35 cellular contexts compared by ENCODE assay signal in the genomic region with DNA sequence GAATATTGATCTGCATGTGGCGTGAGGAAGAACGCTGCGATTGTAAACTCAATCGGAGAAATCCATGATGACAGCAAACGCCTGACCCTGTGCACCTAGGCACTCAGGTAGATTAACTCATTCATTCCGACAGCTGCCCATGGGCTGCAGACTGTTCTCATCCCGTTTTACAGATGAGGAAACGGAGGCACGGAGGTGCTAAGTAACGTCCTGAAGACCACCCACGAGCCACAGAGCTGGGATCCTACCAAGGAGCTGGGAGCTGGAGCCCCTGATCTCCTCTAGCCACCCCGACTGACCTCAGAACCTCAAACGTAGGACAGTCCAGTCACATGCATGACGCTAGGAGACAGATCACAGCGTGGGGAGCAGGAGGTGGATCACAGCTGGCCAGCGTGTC.
"Had no signal": no experiment of that assay in that cellular context is flagged by ENCODE, and none has a peak within 500 bp of the region (broad histone marks: within the 10 kb centered on the region; RNA-seq: fewer than 3 reads in every experiment).

No MANE protein-coding gene starts in this region.

- H3K36me3 ChIP-seq: brain microvascular endothelial cell, Peyer's patch had no signal

- DNase-seq: activated CD4-positive, alpha-beta memory T cell treated with anti-CD3 and anti-CD28 coated beads, Interleukin-2, amount 10 ng/mL, durations not matched to agents 7 days and 5 days; activated CD4-positive, alpha-beta T cell treated with anti-CD3 and anti-CD28 coated beads for 1 hour; activated CD4-positive, alpha-beta T cell treated with anti-CD3 and anti-CD28 coated beads for 48 hours; activated CD4-positive, CD25-positive, alpha-beta regulatory T cell; activated CD8-positive, alpha-beta memory T cell treated with anti-CD3 and anti-CD28 coated beads for 24 hours; activated CD8-positive, alpha-beta memory T cell treated with anti-CD3 and anti-CD28 coated beads, Interleukin-2, amount 10 ng/mL, durations not matched to agents 7 days and 5 days; activated CD8-positive, alpha-beta memory T cell treated with anti-CD3 and anti-CD28 coated beads, Interleukin-2, amount 50 U/mL, for 48 hours; activated effector memory CD4-positive, alpha-beta T cell treated with Interleukin-2 at 50 U/mL for 16 hours; activated naive CD4-positive, alpha-beta T cell treated with anti-CD3 and anti-CD28 coated beads, Interleukin-2, amount 10 ng/mL, durations not matched to agents 7 days and 5 days; activated naive CD8-positive, alpha-beta T cell treated with anti-CD3 and anti-CD28 coated beads, Interleukin-2, amount 50 U/mL, for 24 hours; activated T-cell treated with anti-CD3 and anti-CD28 coated beads, Interleukin-2, amount 50 U/mL, for 48 hours; anterior cingulate cortex; brain microvascular endothelial cell; central memory CD4-positive, alpha-beta T cell; MM.1S; MV-4-11; NCI-H1092; NCI-H1436 treated with DMSO at 0.1 percent for 48 hours; NCI-H1694 treated with DMSO at 0.1 percent for 48 hours; NCI-H2029; NCI-H510A; NCI-H526; NCI-H748 treated with DMSO at 0.1 percent for 48 hours; NK-92 treated with Interleukin-12 subunit alpha and Interleukin-12 subunit beta, amount 100 ng/mL, for 24 hours; PC-3; Peyer's patch; RPMI8226; SW 1271; T-helper 1 cell; T-helper 2 cell; T1000; WERI-Rb-1 had no signal

- H3K27ac ChIP-seq: brain microvascular endothelial cell, KMS-11, Peyer's patch, WERI-Rb-1 had no signal

- H3K9me3 ChIP-seq: Peyer's patch had no signal

- ATAC-seq: activated CD8-positive, alpha-beta memory T cell treated with anti-CD3 and anti-CD28 coated beads, Interleukin-2, amount 10 ng/mL, durations not matched to agents 7 days and 5 days; activated naive CD8-positive, alpha-beta T cell treated with anti-CD3 and anti-CD28 coated beads, Interleukin-2, amount 50 U/mL, for 24 hours; PC-3; Right ventricle myocardium inferior had no signal

- H3K27me3 ChIP-seq: brain microvascular endothelial cell, Peyer's patch had no signal

- H3K9me3 Mint-ChIP-seq: activated CD4-positive, alpha-beta memory T cell treated with anti-CD3 and anti-CD28 coated beads, Interleukin-2, amount 10 ng/mL, durations not matched to agents 7 days and 5 days; activated naive CD4-positive, alpha-beta T cell treated with anti-CD3 and anti-CD28 coated beads, Interleukin-2, amount 10 ng/mL, durations not matched to agents 7 days and 5 days; activated naive CD8-positive, alpha-beta T cell treated with anti-CD3 and anti-CD28 coated beads, Interleukin-2, amount 50 U/mL, for 24 hours had no signal

- H3K4me1 ChIP-seq: Peyer's patch had no signal

- H3K36me3 Mint-ChIP-seq: activated CD8-positive, alpha-beta memory T cell treated with anti-CD3 and anti-CD28 coated beads, Interleukin-2, amount 10 ng/mL, durations not matched to agents 7 days and 5 days; activated naive CD4-positive, alpha-beta T cell treated with anti-CD3 and anti-CD28 coated beads, Interleukin-2, amount 10 ng/mL, durations not matched to agents 7 days and 5 days; activated naive CD8-positive, alpha-beta T cell had no signal

- H3K4me3 Mint-ChIP-seq: activated CD4-positive, alpha-beta memory T cell treated with anti-CD3 and anti-CD28 coated beads, Interleukin-2, amount 10 ng/mL, durations not matched to agents 7 days and 5 days; activated CD8-positive, alpha-beta memory T cell treated with anti-CD3 and anti-CD28 coated beads, Interleukin-2, amount 10 ng/mL, durations not matched to agents 7 days and 5 days; activated naive CD4-positive, alpha-beta T cell treated with anti-CD3 and anti-CD28 coated beads, Interleukin-2, amount 10 ng/mL, durations not matched to agents 7 days and 5 days; activated naive CD8-positive, alpha-beta T cell; activated naive CD8-positive, alpha-beta T cell treated with anti-CD3 and anti-CD28 coated beads, Interleukin-2, amount 50 U/mL, for 24 hours had no signal

- H3K4me1 Mint-ChIP-seq: activated CD4-positive, alpha-beta memory T cell treated with anti-CD3 and anti-CD28 coated beads, Interleukin-2, amount 10 ng/mL, durations not matched to agents 7 days and 5 days; activated CD8-positive, alpha-beta memory T cell treated with anti-CD3 and anti-CD28 coated beads, Interleukin-2, amount 10 ng/mL, durations not matched to agents 7 days and 5 days; activated naive CD4-positive, alpha-beta T cell treated with anti-CD3 and anti-CD28 coated beads, Interleukin-2, amount 10 ng/mL, durations not matched to agents 7 days and 5 days; activated naive CD8-positive, alpha-beta T cell treated with anti-CD3 and anti-CD28 coated beads, Interleukin-2, amount 50 U/mL, for 24 hours had no signal

- H3K4me3 ChIP-seq: Peyer's patch had no signal

- H3K27ac Mint-ChIP-seq: activated CD4-positive, alpha-beta memory T cell treated with anti-CD3 and anti-CD28 coated beads, Interleukin-2, amount 10 ng/mL, durations not matched to agents 7 days and 5 days; activated CD8-positive, alpha-beta memory T cell treated with anti-CD3 and anti-CD28 coated beads, Interleukin-2, amount 10 ng/mL, durations not matched to agents 7 days and 5 days; activated naive CD4-positive, alpha-beta T cell treated with anti-CD3 and anti-CD28 coated beads, Interleukin-2, amount 10 ng/mL, durations not matched to agents 7 days and 5 days; activated naive CD8-positive, alpha-beta T cell; activated naive CD8-positive, alpha-beta T cell treated with anti-CD3 and anti-CD28 coated beads, Interleukin-2, amount 50 U/mL, for 24 hours had no signal

- H3K27me3 Mint-ChIP-seq: activated CD4-positive, alpha-beta memory T cell treated with anti-CD3 and anti-CD28 coated beads, Interleukin-2, amount 10 ng/mL, durations not matched to agents 7 days and 5 days; activated CD8-positive, alpha-beta memory T cell treated with anti-CD3 and anti-CD28 coated beads, Interleukin-2, amount 10 ng/mL, durations not matched to agents 7 days and 5 days; activated naive CD4-positive, alpha-beta T cell treated with anti-CD3 and anti-CD28 coated beads, Interleukin-2, amount 10 ng/mL, durations not matched to agents 7 days and 5 days; activated naive CD8-positive, alpha-beta T cell had no signal
